Comparison of ENCODE assay signal across 13 cellular contexts in genomic region chr16:85284138-85284897, GRCh38.
DNase-seq lines count a peak whose midpoint lies in the region; ATAC-seq lines count a peak whose summit lies in the region.
"Had no signal": no experiment of that assay in that cellular context is flagged by ENCODE, and none has a peak within 500 bp of the region (broad histone marks: within the 10 kb centered on the region; RNA-seq: fewer than 3 reads in every experiment).

No MANE protein-coding gene starts in this region.

- peak; percentile 80 for DNase-seq in H7
- peak; percentile 78 for DNase-seq in NCI-H2227 (lab: John Stamatoyannopoulos, UW; ENCODE audit: unreplicated experiment)
- peak; percentile 36 for DNase-seq in pons (ENCODE audit: low spot score)
- DNase-seq in NCI-H1436 treated with DMSO at 0.1 percent for 48 hours (lab: John Stamatoyannopoulos, UW) = no peak
- no peak for DNase-seq in stimulated activated CD4-positive, alpha-beta T cell treated with anti-CD3 and anti-CD28 coated beads, Interleukin-2, amount 100 ng/mL, for 48 hours
- DNase-seq: activated CD4-positive, CD25-positive, alpha-beta regulatory T cell treated with anti-CD3 and anti-CD28 coated beads, Interleukin-2, amount 50 U/mL, for 72 hours; left ventricle myocardium inferior; NCI-H1048; stimulated activated CD4-positive, alpha-beta T cell treated with anti-CD3 and anti-CD28 coated beads, Interleukin-15, amount 100 ng/mL, for 24 hours; T-helper 17 cell had no signal

- H3K27ac ChIP-seq in cingulate gyrus (ENCODE audit: low read depth, low read length) = peak overlapping the region; percentile 19
- H3K27ac ChIP-seq: cardiac muscle cell, left ventricle myocardium inferior had no signal

- H3K4me3 ChIP-seq in H7 (ENCODE audit: insufficient read depth, low read depth, low read length) = no peak overlapping the region
- H3K4me3 ChIP-seq: cardiac muscle cell, left ventricle myocardium inferior had no signal

- ATAC-seq in GM21360 (IDR thresholded peaks at IDR 0.05; ENCODE audit: unreplicated experiment) = no peak
- ATAC-seq: T-helper 17 cell had no signal

- no peaks in the 10 kb centered on the region for H3K36me3 ChIP-seq in H7 (replicated peaks; ENCODE audit: control insufficient read depth, insufficient read depth, low read length)
- H3K36me3 ChIP-seq: cardiac muscle cell, left ventricle myocardium inferior had no signal

- H3K27me3 ChIP-seq in H7 (ENCODE audit: control insufficient read depth, insufficient read depth, low read length) = no peaks in the 10 kb centered on the region
- H3K27me3 ChIP-seq: cardiac muscle cell had no signal

Comparison
In these comparisons a context has a peak if more than half of its experiments do, and no peak if none do; other contexts are left out.
1. DNase-seq: peak in H7 (single experiment), NCI-H2227 (single experiment) and pons (single experiment); none in NCI-H1436 treated with DMSO at 0.1 percent for 48 hours (single experiment) and stimulated activated CD4-positive, alpha-beta T cell treated with anti-CD3 and anti-CD28 coated beads, Interleukin-2, amount 100 ng/mL, for 48 hours (0 of 2).